ENCODE assay signal across 1 cellular context in the genomic region with DNA sequence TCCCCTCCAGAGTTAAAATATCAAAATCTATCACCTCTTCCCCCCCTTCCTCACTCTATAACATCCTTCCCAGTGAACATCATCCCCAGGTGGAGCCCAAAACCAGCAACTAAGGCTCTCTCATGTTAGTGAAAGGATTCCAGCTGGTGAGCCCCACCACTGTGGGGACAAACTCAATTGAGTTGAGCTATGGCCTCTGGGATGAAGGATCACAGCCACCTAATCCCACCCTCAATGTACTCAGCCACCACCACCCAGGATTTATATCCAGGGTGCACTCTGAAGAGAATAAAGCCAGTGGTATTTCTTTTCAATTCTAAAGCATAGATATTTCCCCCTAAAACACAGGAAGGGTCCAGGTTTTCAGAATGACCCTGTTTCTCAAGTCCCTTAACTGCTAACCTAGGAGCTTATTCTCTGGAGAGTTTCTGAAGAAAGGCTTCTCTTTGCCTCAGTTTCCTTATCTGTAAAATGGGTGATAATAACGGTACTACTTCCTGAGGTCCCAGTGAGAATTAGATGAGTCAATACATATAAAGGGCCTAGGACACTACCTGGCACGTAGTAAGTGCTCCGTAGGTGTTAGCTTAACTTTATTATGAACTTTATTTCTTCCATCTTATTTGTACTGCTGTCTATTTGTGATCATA.
TF ChIP-seq lines count a peak whose summit lies in the region.

No MANE protein-coding gene starts in this region.

TF ChIP-seq in WTC11, 78 proteins besides CTCF, POLR2A, EP300 and RAD21 (continued from another document):
- TF ChIP-seq, protein P1, sequence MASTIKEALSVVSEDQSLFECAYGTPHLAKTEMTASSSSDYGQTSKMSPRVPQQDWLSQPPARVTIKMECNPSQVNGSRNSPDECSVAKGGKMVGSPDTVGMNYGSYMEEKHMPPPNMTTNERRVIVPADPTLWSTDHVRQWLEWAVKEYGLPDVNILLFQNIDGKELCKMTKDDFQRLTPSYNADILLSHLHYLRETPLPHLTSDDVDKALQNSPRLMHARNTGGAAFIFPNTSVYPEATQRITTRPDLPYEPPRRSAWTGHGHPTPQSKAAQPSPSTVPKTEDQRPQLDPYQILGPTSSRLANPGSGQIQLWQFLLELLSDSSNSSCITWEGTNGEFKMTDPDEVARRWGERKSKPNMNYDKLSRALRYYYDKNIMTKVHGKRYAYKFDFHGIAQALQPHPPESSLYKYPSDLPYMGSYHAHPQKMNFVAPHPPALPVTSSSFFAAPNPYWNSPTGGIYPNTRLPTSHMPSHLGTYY (CRISPR knock-in tag; IDR thresholded peaks at IDR 0.05), result no peak; the same call in 1 of the 2 replicates
- TF ChIP-seq FOXJ3 (CRISPR knock-in tag; IDR thresholded peaks at IDR 0.05; ENCODE audit: borderline replicate concordance) (no peak), FOXP4 (CRISPR knock-in tag; IDR thresholded peaks at IDR 0.05) (no peak)
- TF ChIP-seq, protein P2, sequence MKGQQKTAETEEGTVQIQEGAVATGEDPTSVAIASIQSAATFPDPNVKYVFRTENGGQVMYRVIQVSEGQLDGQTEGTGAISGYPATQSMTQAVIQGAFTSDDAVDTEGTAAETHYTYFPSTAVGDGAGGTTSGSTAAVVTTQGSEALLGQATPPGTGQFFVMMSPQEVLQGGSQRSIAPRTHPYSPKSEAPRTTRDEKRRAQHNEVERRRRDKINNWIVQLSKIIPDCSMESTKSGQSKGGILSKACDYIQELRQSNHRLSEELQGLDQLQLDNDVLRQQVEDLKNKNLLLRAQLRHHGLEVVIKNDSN (CRISPR knock-in tag; IDR thresholded peaks at IDR 0.05), result no peak
